ENCODE assay signal across 8 cellular contexts in genomic region chr11:62544521-62545436, GRCh38. TPM values are rescaled to one million over a fixed set of nuclear protein-coding genes. Genes with fewer than 3 reads are reported as not detected.
DNase-seq lines count a peak whose midpoint lies in the region; ATAC-seq, FAIRE-seq and TF ChIP-seq lines count a peak whose summit lies in the region.

No MANE protein-coding gene starts in this region.

- H3K9me3 Mint-ChIP-seq in HFFc6: no peaks in the 10 kb centered on the region
- no peaks in the 10 kb centered on the region for H3K9me3 Mint-ChIP-seq in activated naive CD4-positive, alpha-beta T cell treated with anti-CD3 and anti-CD28 coated beads, Interleukin-2, amount 50 U/mL, for 72 hours

- H3K27me3 ChIP-seq in BE2C (peaks cover 6% of the 10 kb centered on the region; the same call in 1 of the 2 replicates), right cardiac atrium (ENCODE audit: control insufficient read depth, insufficient read depth) (no peaks in the 10 kb centered on the region), small intestine (ENCODE audit: control insufficient read depth in 2 of 2, insufficient read depth in 2 of 2, low read length in 2 of 2) (no peaks in the 10 kb centered on the region)

- H3K27me3 Mint-ChIP-seq in HFFc6 (ENCODE audit: insufficient read depth): peaks cover 12% of the 10 kb centered on the region

- H3K27ac ChIP-seq in right cardiac atrium (ENCODE audit: low read length): peak overlapping the region; percentile 100
- H3K27ac ChIP-seq in small intestine (ENCODE audit: low read depth in 1 of 2, low read length in 1 of 2): peak overlapping the region; percentile 95 to 96

- peaks cover 53% of the 10 kb centered on the region for H3K4me1 Mint-ChIP-seq in HFFc6 (ENCODE audit: low read depth)

- TF ChIP-seq CTCF in BE2C (IDR thresholded peaks at IDR 0.05; ENCODE audit: low read depth, low read length): no peak
- no peak for TF ChIP-seq CTCF in HFFc6 (IDR thresholded peaks at IDR 0.05)

- whole genome bisulfite sequencing in right cardiac atrium: 3% methylated on average over 33 of the region's 33 CpGs
- 5 to 8% (median 8%) methylated on average over 27 to 33 of the region's 33 CpGs for WGBS in small intestine, 3 donors

- H3K4me1 ChIP-seq in BE2C (peaks cover 7% of the 10 kb centered on the region), right cardiac atrium (ENCODE audit: control insufficient read depth, insufficient read depth, low read length) (peaks cover 17% of the 10 kb centered on the region), small intestine (ENCODE audit: control insufficient read depth in 2 of 2, insufficient read depth in 1 of 2, low read depth in 1 of 2, low read length in 1 of 2) (peaks cover 13 to 14% of the 10 kb centered on the region in 2 donors)

- peak overlapping the region; percentile 98 for H3K4me3 Mint-ChIP-seq in HFFc6

- peak overlapping the region; percentile 86 for H3K27ac Mint-ChIP-seq in HFFc6
- peak overlapping the region; percentile 55 to 90 for H3K27ac Mint-ChIP-seq in activated naive CD4-positive, alpha-beta T cell treated with anti-CD3 and anti-CD28 coated beads, Interleukin-2, amount 50 U/mL, for 72 hours

- no peaks in the 10 kb centered on the region for H3K36me3 ChIP-seq in BE2C
- no peaks in the 10 kb centered on the region for H3K36me3 ChIP-seq in small intestine (ENCODE audit: control insufficient read depth in 2 of 2, insufficient read depth in 2 of 2, low read length in 2 of 2)

- no peak for FAIRE-seq in small intestine (lab: Jason Lieb, UNC)

- intact Hi-C loops in right cardiac atrium (cut with DNase I) (loop anchor here (5.0 to 10.0 kb wide), 5 partner anchors 37 to 150 kb away; no protein-coding TSS in a partner anchor), head of caudate nucleus (cut with DNase I) (loop anchor here (5.0 to 10.0 kb wide), 3 partner anchors 47 to 150 kb away; no protein-coding TSS in a partner anchor)

- H3K9me3 ChIP-seq in BE2C (no peaks in the 10 kb centered on the region), right cardiac atrium (ENCODE audit: control insufficient read depth, low read length) (no peaks in the 10 kb centered on the region), small intestine (ENCODE audit: control insufficient read depth, low read depth) (no peaks in the 10 kb centered on the region)

- no peak for DNase-seq in BE2C
- no peak for DNase-seq in HFFc6
- DNase-seq in activated naive CD4-positive, alpha-beta T cell treated with anti-CD3 and anti-CD28 coated beads, Interleukin-2, amount 50 U/mL, for 72 hours (ENCODE audit: low spot score in 2 of 2): no peak
- peak; percentile 61 to 81 (median 81) for DNase-seq in right cardiac atrium
- peak; percentile 51 for DNase-seq in small intestine
- no peak for DNase-seq in head of caudate nucleus
- no peak for DNase-seq in NCI-H2029 treated with DMSO at 0.1 percent for 48 hours (lab: John Stamatoyannopoulos, UW)

- ATAC-seq in activated naive CD4-positive, alpha-beta T cell treated with anti-CD3 and anti-CD28 coated beads, Interleukin-2, amount 50 U/mL, for 72 hours: peak in 1 of 2 donors; percentile 16
- peak in 1 of 2 donors; percentile 7 for ATAC-seq in right cardiac atrium
- ATAC-seq in GM21367 (IDR thresholded peaks at IDR 0.05; ENCODE audit: unreplicated experiment): no peak

- peak overlapping the region; percentile 56 for H3K4me3 ChIP-seq in BE2C (ENCODE audit: low read depth, low read length)
- H3K4me3 ChIP-seq in right cardiac atrium (ENCODE audit: low read length): peak overlapping the region; percentile 96
- H3K4me3 ChIP-seq in small intestine (ENCODE audit: low read depth in 1 of 2, low read length in 2 of 2): peak overlapping the region; percentile 91 to 93

- peaks cover 37% of the 10 kb centered on the region for H3K36me3 Mint-ChIP-seq in HFFc6 (ENCODE audit: low read depth)
- H3K36me3 Mint-ChIP-seq in activated naive CD4-positive, alpha-beta T cell treated with anti-CD3 and anti-CD28 coated beads, Interleukin-2, amount 50 U/mL, for 72 hours: no peaks in the 10 kb centered on the region

RNA-seq across cellular contexts. Expression of gene AHNAK, which starts 1.8 kb away (rescaled TPM):
- 7.4 TPM for polyA plus RNA-seq in BE2C (2012; ENCODE audit: insufficient read depth, insufficient read length, low read depth)
- total RNA-seq in HFFc6 (2021; fragmentation: NEBNext Ultra II Directional; extraction: Animal tissue kit (Norgen Biotek cat#: 25700)): 100 to 1,000 TPM; 426 to 589 (median 452) TPM
- total RNA-seq in activated naive CD4-positive, alpha-beta T cell treated with anti-CD3 and anti-CD28 coated beads, Interleukin-2, amount 50 U/mL, for 72 hours: 10 to 100 TPM; 17.6 to 97.3 TPM
- 100 to 1,000 TPM; 289 to 371 (median 320) TPM for total RNA-seq in right cardiac atrium
- polyA plus RNA-seq in right cardiac atrium (78.1 TPM), small intestine (100 to 1,000 TPM in 1 of 3 donors, 10 to 100 TPM in 2; 72.1 to 110 (median 74.0) TPM)

RNA-seq across cellular contexts. Expression of gene EEF1G, which starts 28.9 kb away (rescaled TPM):
- 578 TPM for polyA plus RNA-seq in BE2C (2012; ENCODE audit: insufficient read depth, insufficient read length, low read depth)
- 1,000 to 10,000 TPM; 1,302 to 1,474 (median 1,327) TPM for total RNA-seq in HFFc6 (2021; fragmentation: NEBNext Ultra II Directional; extraction: Animal tissue kit (Norgen Biotek cat#: 25700))
- total RNA-seq in activated naive CD4-positive, alpha-beta T cell treated with anti-CD3 and anti-CD28 coated beads, Interleukin-2, amount 50 U/mL, for 72 hours: 1,000 to 10,000 TPM; 1,622 to 2,023 TPM
- 1,000 to 10,000 TPM in 1 of 4 donors, 100 to 1,000 TPM in 3; 807 to 1,060 (median 897) TPM for total RNA-seq in right cardiac atrium
- 770 TPM for polyA plus RNA-seq in right cardiac atrium
- polyA plus RNA-seq in small intestine: 1,000 to 10,000 TPM; 1,124 to 2,500 (median 1,741) TPM

RNA-seq across cellular contexts. Expression of gene TUT1, which starts 46.5 kb away (rescaled TPM):
- polyA plus RNA-seq in BE2C (2012; ENCODE audit: insufficient read depth, insufficient read length, low read depth): 61.8 TPM
- total RNA-seq in HFFc6 (2021; fragmentation: NEBNext Ultra II Directional; extraction: Animal tissue kit (Norgen Biotek cat#: 25700)): 10 to 100 TPM; 14.6 to 18.0 (median 16.9) TPM
- 10 to 100 TPM; 31.8 to 34.9 TPM for total RNA-seq in activated naive CD4-positive, alpha-beta T cell treated with anti-CD3 and anti-CD28 coated beads, Interleukin-2, amount 50 U/mL, for 72 hours
- total RNA-seq in right cardiac atrium: 10 to 100 TPM in 3 of 4 donors, 1 to 10 TPM in 1; 8.0 to 15.3 (median 11.5) TPM
- polyA plus RNA-seq in right cardiac atrium: 10.7 TPM
- polyA plus RNA-seq in small intestine: 10 to 100 TPM in 2 of 3 donors, 1 to 10 TPM in 1; 7.8 to 20.1 (median 13.7) TPM

RNA-seq across cellular contexts. Expression of gene MTA2, which starts 56.9 kb away (rescaled TPM):
- 83.3 TPM for polyA plus RNA-seq in BE2C (2012; ENCODE audit: insufficient read depth, insufficient read length, low read depth)
- 100 to 1,000 TPM in 2 of 6 experiments, 10 to 100 TPM in 4; 89.6 to 106 (median 95.8) TPM for total RNA-seq in HFFc6 (2021; fragmentation: NEBNext Ultra II Directional; extraction: Animal tissue kit (Norgen Biotek cat#: 25700))
- total RNA-seq in activated naive CD4-positive, alpha-beta T cell treated with anti-CD3 and anti-CD28 coated beads, Interleukin-2, amount 50 U/mL, for 72 hours: 100 to 1,000 TPM; 180 to 259 TPM
- 10 to 100 TPM; 34.8 to 47.6 (median 38.3) TPM for total RNA-seq in right cardiac atrium
- polyA plus RNA-seq in right cardiac atrium (24.1 TPM), small intestine (10 to 100 TPM; 40.5 to 64.7 (median 40.9) TPM)

Comparison
In these comparisons a context has a peak if more than half of its experiments do, and no peak if none do; other contexts are left out.
1. DNase-seq: peak in right cardiac atrium (3 of 3) and small intestine (single experiment); none in BE2C (single experiment), HFFc6 (single experiment), activated naive CD4-positive, alpha-beta T cell treated with anti-CD3 and anti-CD28 coated beads, Interleukin-2, amount 50 U/mL, for 72 hours (0 of 2), head of caudate nucleus (0 of 42) and NCI-H2029 treated with DMSO at 0.1 percent for 48 hours (single experiment).
2. Peak in every context shown above with its lines, with median percentiles within 50 percentile points of each other: H3K4me3 ChIP-seq.